ENCODE assay signal across 8 cellular contexts in the genomic region with DNA sequence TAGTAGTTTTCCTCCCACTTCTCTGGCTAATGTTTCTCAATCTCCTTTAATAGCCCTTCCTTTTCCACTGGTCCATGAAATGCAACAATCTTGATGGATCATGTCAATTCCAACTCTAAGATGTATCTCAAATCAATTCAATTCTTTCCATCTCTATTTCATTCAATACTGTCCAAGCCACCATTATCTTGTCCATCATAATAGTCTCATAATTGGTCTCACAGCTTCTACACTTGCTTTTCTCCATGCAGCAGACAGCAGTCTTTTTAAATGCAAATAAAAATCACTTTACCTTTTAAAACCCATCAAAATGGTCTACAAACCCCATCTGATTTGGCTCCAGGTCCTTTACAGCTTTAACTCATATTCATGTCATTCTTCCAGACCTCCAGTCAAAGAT.
"Had no signal": no experiment of that assay in that cellular context is flagged by ENCODE, and none has a peak within 500 bp of the region (broad histone marks: within the 10 kb centered on the region; RNA-seq: fewer than 3 reads in every experiment).

No MANE protein-coding gene starts in this region.

- H3K9me3 ChIP-seq: HAP-1 had no signal

- H3K4me3 ChIP-seq: GM23248, GM23338, HAP-1 had no signal

- H3K27ac ChIP-seq: GM23248 had no signal

- H3K4me3 Mint-ChIP-seq: GM23338, HFFc6 had no signal

- ATAC-seq: GM23338, HCT116 had no signal

- H3K27ac Mint-ChIP-seq: GM23338, HFFc6 had no signal

- H3K36me3 ChIP-seq: HAP-1 had no signal

- H3K4me2 ChIP-seq: GM23338 had no signal

- H3K9me3 Mint-ChIP-seq: GM23338, HFFc6 had no signal

- DNase-seq: GM23248, GOT3, H7, HCEC 1CT, HFFc6 had no signal

- H2AFZ ChIP-seq: GM23248, GM23338 had no signal

- H3K4me1 ChIP-seq: HAP-1 had no signal

- H3K9ac ChIP-seq: GM23248 had no signal
